Comparison of ENCODE assay signal across 7 cellular contexts in genomic region chr20:49608752-49609670, GRCh38. TPM values are rescaled to one million over a fixed set of nuclear protein-coding genes. Genes with fewer than 3 reads are reported as not detected.
DNase-seq lines count a peak whose midpoint lies in the region; ATAC-seq, FAIRE-seq and TF ChIP-seq lines count a peak whose summit lies in the region.

No MANE protein-coding gene starts in this region.

- in situ Hi-C loops in IMR-90 (cut with MboI; ENCODE audit: low sequenced_read_pairs) = loop anchor here (5.0 to 25.0 kb wide), 3 partner anchors 67 to 478 kb away; no protein-coding TSS in a partner anchor

- H3K9me3 ChIP-seq in IMR-90 (ENCODE audit: control insufficient read depth, insufficient read depth, low read length) (no peaks in the 10 kb centered on the region), thyroid gland (no peaks in the 10 kb centered on the region)

- FAIRE-seq in GM12891 (lab: Jason Lieb, UNC) = no peak
- no peak for FAIRE-seq in RCC 7860 (lab: Jason Lieb, UNC)

- peaks cover 8% of the 10 kb centered on the region for H3K36me3 Mint-ChIP-seq in activated T-helper 1 cell treated with anti-CD3 and anti-CD28 coated beads, Interleukin-12 subunit alpha, Interleukin-12 subunit beta, Interleukin-2, Interleukin-4 antibody, amounts not matched to agents 30 ng/mL and 10 ng/mL and 1 ng/mL, durations not matched to agents 14 hours and 24 hours and 36 hours (ENCODE audit: low read depth)

- no peak overlapping the region for H2BK120ac ChIP-seq in IMR-90 (ENCODE audit: low read depth, low read length)

- no peak overlapping the region for H3K14ac ChIP-seq in IMR-90 (replicated peaks; ENCODE audit: low read depth, low read length)

- H4K5ac ChIP-seq in IMR-90 (ENCODE audit: low read depth, low read length) = no peak overlapping the region

- H3K4me2 ChIP-seq in IMR-90 (ENCODE audit: low read depth, low read length) = no peak overlapping the region

- H3K9me1 ChIP-seq in IMR-90 (ENCODE audit: insufficient read depth, low read length) = no peaks in the 10 kb centered on the region

- TF ChIP-seq CTCF in IMR-90 (conservative IDR thresholded peaks at IDR 0.05; ENCODE audit: low read depth, low read length) = peak; percentile 93
- TF ChIP-seq CTCF in foreskin fibroblast (IDR thresholded peaks at IDR 0.05; ENCODE audit: low read depth, low read length) = peak; percentile 93
- TF ChIP-seq CTCF in thyroid gland (IDR thresholded peaks at IDR 0.05) = peak; percentile 84 to 95 (median 93)

- H3K23ac ChIP-seq in IMR-90 (ENCODE audit: low read depth, low read length) = no peak overlapping the region

- H3K79me1 ChIP-seq in IMR-90 (ENCODE audit: low read depth in 1 of 2, low read length in 2 of 2) = no peaks in the 10 kb centered on the region

- H3K9me3 Mint-ChIP-seq in activated T-helper 1 cell treated with anti-CD3 and anti-CD28 coated beads, Interleukin-12 subunit alpha, Interleukin-12 subunit beta, Interleukin-2, Interleukin-4 antibody, amounts not matched to agents 30 ng/mL and 10 ng/mL and 1 ng/mL, durations not matched to agents 14 hours and 24 hours and 36 hours = no peaks in the 10 kb centered on the region

- ATAC-seq in IMR-90 (ENCODE audit: low read depth) = peak; percentile 75

- H3K4me3 ChIP-seq in IMR-90 (ENCODE audit: insufficient read depth, low read depth, low read length) (no peak overlapping the region), foreskin fibroblast (ENCODE audit: low read depth in 1 of 2, low read length in 2 of 2) (no peak overlapping the region), thyroid gland (replicated peaks in 1 of 3) (no peak overlapping the region)

- CTCF ChIA-PET in IMR-90 (lab: Yijun Ruan, JAX) = interaction anchor here (0.5 to 1.9 kb wide), 11 partner anchors 13 to 264 kb away, joined by 3 to 24 read pairs (median 3); no protein-coding TSS in a partner anchor

- H3K27me3 ChIP-seq in IMR-90 (ENCODE audit: control insufficient read depth, insufficient read depth, low read length) = peaks cover 6% of the 10 kb centered on the region; the same call in 1 of the 2 replicates
- no peaks in the 10 kb centered on the region for H3K27me3 ChIP-seq in thyroid gland

- H2AK9ac ChIP-seq in IMR-90 (replicated peaks; ENCODE audit: low read depth, low read length, poor library complexity) = peak overlapping the region; percentile 87

- H2BK20ac ChIP-seq in IMR-90 (ENCODE audit: low read depth, low read length) = no peak overlapping the region

- 1% methylated on average over 10 of the region's 17 CpGs; no CpG with 5 or more reads in 1 of the 2 experiments for WGBS in IMR-90 (ENCODE audit: extremely low coverage in 2 of 2, insufficient read length in 1 of 2), 2 experiments
- 9 to 33% methylated on average over 4 to 17 of the region's 17 CpGs for WGBS in thyroid gland, 2 donors

- H4K8ac ChIP-seq in IMR-90 (ENCODE audit: low read depth in 2 of 2, low read length in 2 of 2) = no peak overlapping the region

- POLR2A ChIA-PET in IMR-90 (lab: Charles Lee; ENCODE audit: unreplicated experiment) = no interaction called here

- peak overlapping the region; percentile 60 for H2AFZ ChIP-seq in IMR-90 (replicated peaks; ENCODE audit: low read length, poor library complexity)

- H4K20me1 ChIP-seq in IMR-90 (ENCODE audit: insufficient read depth, low read length) = no peaks in the 10 kb centered on the region

- TF ChIP-seq POLR2A in GM12891 (IDR thresholded peaks at IDR 0.05; ENCODE audit: low read depth, low read length) (no peak), IMR-90 (IDR thresholded peaks at IDR 0.05; ENCODE audit: low read depth, low read length) (0 out of 2 replicates have a peak, but pooled peaks have one; percentile 34), thyroid gland (IDR thresholded peaks at IDR 0.05) (no peak)

- no peak overlapping the region for H4K91ac ChIP-seq in IMR-90 (ENCODE audit: insufficient read depth, low read depth, low read length)

- H3K56ac ChIP-seq in IMR-90 (ENCODE audit: extremely low read depth, insufficient read depth, low read length) = no peak overlapping the region

- no TSS peak for BruUV-seq in IMR-90 (replicated peaks; lab: Mats Ljungman, UMichigan)

- dilution Hi-C loops in IMR-90 (cut with HindIII; ENCODE audit: low sequenced_read_pairs, unreplicated experiment) = no loop called here

- no peaks in the 10 kb centered on the region for H3K36me3 ChIP-seq in IMR-90 (ENCODE audit: control insufficient read depth, insufficient read depth, low read length)
- no peaks in the 10 kb centered on the region for H3K36me3 ChIP-seq in thyroid gland

- no peak overlapping the region for H3K18ac ChIP-seq in IMR-90 (ENCODE audit: low read depth, low read length)

- TF ChIP-seq RAD21 in IMR-90 (IDR thresholded peaks at IDR 0.05; ENCODE audit: low read length) = peak; percentile 97

- H2AK5ac ChIP-seq in IMR-90 (ENCODE audit: low read depth, low read length) = no peak overlapping the region

- no peak overlapping the region for H3K4ac ChIP-seq in IMR-90 (ENCODE audit: low read depth, low read length)

- peaks cover 12% of the 10 kb centered on the region for H3K4me1 ChIP-seq in IMR-90 (ENCODE audit: control insufficient read depth, insufficient read depth, low read length)
- H3K4me1 ChIP-seq in thyroid gland = peaks cover 0 to 13% of the 10 kb centered on the region in 2 donors

- H3K4me1 Mint-ChIP-seq in activated T-helper 1 cell treated with anti-CD3 and anti-CD28 coated beads, Interleukin-12 subunit alpha, Interleukin-12 subunit beta, Interleukin-2, Interleukin-4 antibody, amounts not matched to agents 30 ng/mL and 10 ng/mL and 1 ng/mL, durations not matched to agents 14 hours and 24 hours and 36 hours (ENCODE audit: low read depth) = peaks cover 32% of the 10 kb centered on the region

- H3K27ac ChIP-seq in IMR-90 (ENCODE audit: insufficient read depth, low read length) (no peak overlapping the region), thyroid gland (no peak overlapping the region)

- H3K4me3 Mint-ChIP-seq in activated T-helper 1 cell treated with anti-CD3 and anti-CD28 coated beads, Interleukin-12 subunit alpha, Interleukin-12 subunit beta, Interleukin-2, Interleukin-4 antibody, amounts not matched to agents 30 ng/mL and 10 ng/mL and 1 ng/mL, durations not matched to agents 14 hours and 24 hours and 36 hours = peak overlapping the region; percentile 1

- intact Hi-C loops in IMR-90 (cut with micrococcal nuclease) (loop anchor here (1.0 kb wide), 2 partner anchors 68 to 275 kb away; no protein-coding TSS in a partner anchor), thyroid gland (cut with DNase I) (no loop called here)
- intact Hi-C loops in activated T-helper 1 cell treated with anti-CD3 and anti-CD28 coated beads, Interleukin-12 subunit alpha, Interleukin-12 subunit beta, Interleukin-2, Interleukin-4 antibody, amounts not matched to agents 30 ng/mL and 10 ng/mL and 1 ng/mL, durations not matched to agents 14 hours and 24 hours and 36 hours (cut with micrococcal nuclease) = loop anchor here (1.0 to 5.0 kb wide), 5 partner anchors 13 to 275 kb away; partner anchors contain the start of gene KCNB1

- H3K27me3 Mint-ChIP-seq in activated T-helper 1 cell treated with anti-CD3 and anti-CD28 coated beads, Interleukin-12 subunit alpha, Interleukin-12 subunit beta, Interleukin-2, Interleukin-4 antibody, amounts not matched to agents 30 ng/mL and 10 ng/mL and 1 ng/mL, durations not matched to agents 14 hours and 24 hours and 36 hours (ENCODE audit: insufficient read depth) = no peaks in the 10 kb centered on the region

- no peak overlapping the region for H3K9ac ChIP-seq in IMR-90 (ENCODE audit: low read depth, low read length)

- peak overlapping the region; percentile 14 for H3K27ac Mint-ChIP-seq in activated T-helper 1 cell treated with anti-CD3 and anti-CD28 coated beads, Interleukin-12 subunit alpha, Interleukin-12 subunit beta, Interleukin-2, Interleukin-4 antibody, amounts not matched to agents 30 ng/mL and 10 ng/mL and 1 ng/mL, durations not matched to agents 14 hours and 24 hours and 36 hours

- no peak overlapping the region for H2BK5ac ChIP-seq in IMR-90 (ENCODE audit: low read depth, low read length, poor library complexity, severe bottlenecking)

- no peak overlapping the region for H2BK15ac ChIP-seq in IMR-90 (ENCODE audit: low read depth, low read length)

- DNase-seq in GM12891 (ENCODE audit: insufficient read length, low spot score) (peak; percentile 72), IMR-90 (no peak), RCC 7860 (ENCODE audit: low spot score) (peak; percentile 49), foreskin fibroblast (peak in 1 of 2 donors; percentile 75), occipital lobe (lab: John Stamatoyannopoulos, UW) (peak; percentile 15), thyroid gland (peak; percentile 59 to 67)
- DNase-seq in activated T-helper 1 cell treated with anti-CD3 and anti-CD28 coated beads, Interleukin-12 subunit alpha, Interleukin-12 subunit beta, Interleukin-2, Interleukin-4 antibody, amounts not matched to agents 30 ng/mL and 10 ng/mL and 1 ng/mL, durations not matched to agents 14 hours and 24 hours and 36 hours (ENCODE audit: low spot score) = peak; percentile 68

TF ChIP-seq in GM12891, 5 proteins besides CTCF, POLR2A, EP300 and RAD21:
- TF ChIP-seq POU2F2 (IDR thresholded peaks at IDR 0.05; ENCODE audit: low read depth, low read length) (0 out of 2 replicates have a peak, but pooled peaks have one; percentile 8), POLR2AphosphoS5 (IDR thresholded peaks at IDR 0.05; ENCODE audit: low read depth, low read length) (no peak)

TF ChIP-seq in IMR-90, 13 proteins besides CTCF, POLR2A, EP300 and RAD21 (continues in another document):
- TF ChIP-seq RFX5 (IDR thresholded peaks at IDR 0.05; ENCODE audit: low read depth, low read length) (no peak), ELK1 (IDR thresholded peaks at IDR 0.05; ENCODE audit: borderline replicate concordance, low read depth, low read length) (no peak), BHLHE40 (IDR thresholded peaks at IDR 0.05; ENCODE audit: low read depth, low read length) (no peak)

RNA-seq across cellular contexts. Expression of gene PTGIS, which starts 41.1 kb away (rescaled TPM):
- polyA plus RNA-seq in GM12891 (2012; ENCODE audit: low read depth, missing spikeins) = not detected
- total RNA-seq in IMR-90 (2012; rRNA removed) (1.1 and 1.6 TPM in 2 replicates), occipital lobe (10.8 TPM), thyroid gland (10 to 100 TPM in 3 of 4 donors, 1 to 10 TPM in 1; 4.4 to 41.2 (median 16.2) TPM)
- 2.4 and 2.6 TPM in 2 replicates for polyA plus RNA-seq in IMR-90 (2012; rRNA removed)
- 1.3 and 4.5 TPM in 2 replicates for polyA plus RNA-seq in IMR-90 (2012; cell fraction: cytosol; rRNA removed)
- 1.7 and 2.0 TPM in 2 replicates for polyA plus RNA-seq in IMR-90 (2012; cell fraction: nucleus; rRNA removed; ENCODE audit: low replicate concordance)
- 40.6 and 43.6 TPM in 2 replicates for total RNA-seq in activated T-helper 1 cell treated with anti-CD3 and anti-CD28 coated beads, Interleukin-12 subunit alpha, Interleukin-12 subunit beta, Interleukin-2, Interleukin-4 antibody, amounts not matched to agents 30 ng/mL and 10 ng/mL and 1 ng/mL, durations not matched to agents 14 hours and 24 hours and 36 hours
